Comparison of ENCODE assay signal across 22 cellular contexts in genomic region chr3:18349197-18349798, GRCh38.
DNase-seq lines count a peak whose midpoint lies in the region; ATAC-seq and TF ChIP-seq lines count a peak whose summit lies in the region.
"Had no signal": no experiment of that assay in that cellular context is flagged by ENCODE, and none has a peak within 500 bp of the region (broad histone marks: within the 10 kb centered on the region; RNA-seq: fewer than 3 reads in every experiment).

No MANE protein-coding gene starts in this region.

- no peaks in the 10 kb centered on the region for H3K27me3 Mint-ChIP-seq in WTC11 (ENCODE audit: low read depth)

- H3K4me1 Mint-ChIP-seq in WTC11, result peaks cover 86% of the 10 kb centered on the region
- peaks cover 12% of the 10 kb centered on the region for H3K4me1 Mint-ChIP-seq in stimulated activated effector memory CD8-positive, alpha-beta T cell treated with anti-CD3 and anti-CD28 coated beads, Interleukin-12 subunit alpha, Interleukin-12 subunit beta, amount 100 ng/mL, for 72 hours

- no peaks in the 10 kb centered on the region for H3K27me3 ChIP-seq in heart left ventricle
- no peaks in the 10 kb centered on the region for H3K27me3 ChIP-seq in dorsolateral prefrontal cortex
- H3K27me3 ChIP-seq: left lung, upper lobe of left lung had no signal

- peak overlapping the region; percentile 84 for H3K27ac Mint-ChIP-seq in WTC11
- peak overlapping the region; percentile 35 for H3K27ac Mint-ChIP-seq in stimulated activated effector memory CD8-positive, alpha-beta T cell treated with anti-CD3 and anti-CD28 coated beads, Interleukin-12 subunit alpha, Interleukin-12 subunit beta, amount 100 ng/mL, for 72 hours
- H3K27ac Mint-ChIP-seq: mesothelial cell of epicardium had no signal

- no peaks in the 10 kb centered on the region for H3K9me3 ChIP-seq in heart left ventricle
- H3K9me3 ChIP-seq: left lung, psoas muscle, upper lobe of left lung had no signal

- H3K9me3 Mint-ChIP-seq in WTC11, result no peaks in the 10 kb centered on the region
- no peaks in the 10 kb centered on the region for H3K9me3 Mint-ChIP-seq in stimulated activated effector memory CD8-positive, alpha-beta T cell treated with anti-CD3 and anti-CD28 coated beads, Interleukin-12 subunit alpha, Interleukin-12 subunit beta, amount 100 ng/mL, for 72 hours
- H3K9me3 Mint-ChIP-seq: mesothelial cell of epicardium, neural crest cell had no signal

- TF ChIP-seq CTCF in heart left ventricle (IDR thresholded peaks at IDR 0.05) (no peak), WTC11 (IDR thresholded peaks at IDR 0.05) (no peak), dorsolateral prefrontal cortex (IDR thresholded peaks at IDR 0.05 in 54 of 56, conservative IDR thresholded peaks at IDR 0.05 in 2 of 56; ENCODE audit: low read depth in 1 of 56, partially characterized antibody in 56 of 56) (no peak)

- H3K36me3 ChIP-seq in heart left ventricle, result peaks cover 0 to 51% (median 38%) of the 10 kb centered on the region in 9 donors
- H3K36me3 ChIP-seq: WERI-Rb-1 had no signal

- no peaks in the 10 kb centered on the region for H3K4me1 ChIP-seq in heart left ventricle
- H3K4me1 ChIP-seq: left lung, psoas muscle, upper lobe of left lung had no signal

- H3K27ac ChIP-seq in heart left ventricle (no peak overlapping the region), dorsolateral prefrontal cortex (peak overlapping the region in 19 of 59 donors; percentile 14 to 64 (median 32))
- H3K27ac ChIP-seq: left lung, psoas muscle, upper lobe of left lung, WERI-Rb-1 had no signal

- DNase-seq in heart left ventricle (no peak), cardiac septum (ENCODE audit: low spot score) (no peak), WTC11 (ENCODE audit: low spot score) (no peak), dorsolateral prefrontal cortex (peak in 6 of 10 donors; percentile 12 to 56 (median 42))
- DNase-seq in stimulated activated effector memory CD8-positive, alpha-beta T cell treated with anti-CD3 and anti-CD28 coated beads, Interleukin-12 subunit alpha, Interleukin-12 subunit beta, amount 100 ng/mL, for 72 hours (ENCODE audit: low spot score in 2 of 2), result no peak
- DNase-seq: activated gamma-delta T cell; DMS53; NCI-H146; NCI-H82; PC-3; psoas muscle; SIG-M5; stimulated activated CD4-positive, alpha-beta T cell treated with anti-CD3 and anti-CD28 coated beads, Interleukin-2, amount 100 ng/mL, for 24 hours; stimulated activated naive CD4-positive, alpha-beta T cell; WERI-Rb-1 had no signal

- H3K4me3 ChIP-seq in heart left ventricle (no peak overlapping the region), dorsolateral prefrontal cortex (peak overlapping the region in 6 of 59 donors; percentile 1 to 22 (median 16))
- H3K4me3 ChIP-seq: K562, left lung, psoas muscle, upper lobe of left lung had no signal

- no peak for TF ChIP-seq POLR2A in heart left ventricle (IDR thresholded peaks at IDR 0.05)

- no peak overlapping the region for H3K4me3 Mint-ChIP-seq in WTC11
- H3K4me3 Mint-ChIP-seq in stimulated activated effector memory CD8-positive, alpha-beta T cell treated with anti-CD3 and anti-CD28 coated beads, Interleukin-12 subunit alpha, Interleukin-12 subunit beta, amount 100 ng/mL, for 72 hours, result no peak overlapping the region
- H3K4me3 Mint-ChIP-seq: mesothelial cell of epicardium, neural crest cell had no signal

- WGBS in heart left ventricle, 4 donors, result 76 to 79% (median 78%) methylated on average over 18 of the region's 18 CpGs

- POLR2A ChIA-PET in WTC11 (lab: Charles Lee), result no interaction called here

- ATAC-seq in heart left ventricle (peak in 3 of 4 donors; percentile 16 to 67 (median 36)), WTC11 (no peak), HG02973 (IDR thresholded peaks at IDR 0.05; ENCODE audit: unreplicated experiment) (no peak), SK-N-SH treated with all-trans-retinoic acid at 6 μM for 48 hours (no peak)
- no peak for ATAC-seq in stimulated activated effector memory CD8-positive, alpha-beta T cell treated with anti-CD3 and anti-CD28 coated beads, Interleukin-12 subunit alpha, Interleukin-12 subunit beta, amount 100 ng/mL, for 72 hours
- ATAC-seq: K562, left lung, PC-3, psoas muscle had no signal

- peaks cover 11% of the 10 kb centered on the region for H3K36me3 Mint-ChIP-seq in WTC11
- peaks cover 96% of the 10 kb centered on the region for H3K36me3 Mint-ChIP-seq in stimulated activated effector memory CD8-positive, alpha-beta T cell treated with anti-CD3 and anti-CD28 coated beads, Interleukin-12 subunit alpha, Interleukin-12 subunit beta, amount 100 ng/mL, for 72 hours

- CTCF ChIA-PET in WTC11 (lab: Charles Lee), result interaction anchor here (1.5 kb wide), 1 partner anchor 54 kb away, joined by 5 read pairs; no protein-coding TSS in a partner anchor

- intact Hi-C loops in heart left ventricle (cut with DNase I), result no loop called here
- intact Hi-C loops in cardiac septum (cut with DNase I), result no loop called here
- intact Hi-C loops in dorsolateral prefrontal cortex (cut with DNase I), result no loop called here

TF ChIP-seq in WTC11, 78 proteins besides CTCF, POLR2A, EP300 and RAD21 (continues in another document):
- no peak for TF ChIP-seq ARID4B (CRISPR knock-in tag; IDR thresholded peaks at IDR 0.05; ENCODE audit: borderline replicate concordance)
- no peak for TF ChIP-seq HMGA2 (CRISPR knock-in tag; IDR thresholded peaks at IDR 0.05)
- no peak for TF ChIP-seq NFATC4 (CRISPR knock-in tag; IDR thresholded peaks at IDR 0.05)
- no peak for TF ChIP-seq CREM (CRISPR knock-in tag; IDR thresholded peaks at IDR 0.05)

TF ChIP-seq in SK-N-SH treated with all-trans-retinoic acid at 6 μM for 48 hours, 23 proteins besides CTCF, POLR2A, EP300 and RAD21:
- TF ChIP-seq ISL1 (CRISPR knock-in tag; IDR thresholded peaks at IDR 0.05) (no peak), ESRRG (CRISPR knock-in tag; IDR thresholded peaks at IDR 0.05) (no peak), ZNF8 (CRISPR knock-in tag; IDR thresholded peaks at IDR 0.05) (no peak), ZFP30 (CRISPR knock-in tag; IDR thresholded peaks at IDR 0.05) (no peak), ZC3H10 (CRISPR knock-in tag; IDR thresholded peaks at IDR 0.05) (no peak), RARB (CRISPR knock-in tag; IDR thresholded peaks at IDR 0.05) (no peak), PATZ1 (CRISPR knock-in tag; IDR thresholded peaks at IDR 0.05; ENCODE audit: borderline replicate concordance) (no peak), TSHZ2 (CRISPR knock-in tag; IDR thresholded peaks at IDR 0.05) (no peak), CREB5 (CRISPR knock-in tag; IDR thresholded peaks at IDR 0.05; ENCODE audit: low read depth) (no peak), SNAI2 (CRISPR knock-in tag; IDR thresholded peaks at IDR 0.05) (no peak), PPARA (CRISPR knock-in tag; IDR thresholded peaks at IDR 0.05; ENCODE audit: borderline replicate concordance) (no peak)

Comparison
In these comparisons a context has a peak if more than half of its experiments do, and no peak if none do; other contexts are left out.
1. ATAC-seq: peak in heart left ventricle (3 of 4); none in WTC11 (single experiment), stimulated activated effector memory CD8-positive, alpha-beta T cell treated with anti-CD3 and anti-CD28 coated beads, Interleukin-12 subunit alpha, Interleukin-12 subunit beta, amount 100 ng/mL, for 72 hours (single experiment), HG02973 (single experiment) and SK-N-SH treated with all-trans-retinoic acid at 6 μM for 48 hours (single experiment).
2. DNase-seq: peak in dorsolateral prefrontal cortex (6 of 10); none in heart left ventricle (0 of 5), cardiac septum (single experiment), WTC11 (single experiment) and stimulated activated effector memory CD8-positive, alpha-beta T cell treated with anti-CD3 and anti-CD28 coated beads, Interleukin-12 subunit alpha, Interleukin-12 subunit beta, amount 100 ng/mL, for 72 hours (0 of 2).